ENCODE assay signal across 18 cellular contexts in the genomic region with DNA sequence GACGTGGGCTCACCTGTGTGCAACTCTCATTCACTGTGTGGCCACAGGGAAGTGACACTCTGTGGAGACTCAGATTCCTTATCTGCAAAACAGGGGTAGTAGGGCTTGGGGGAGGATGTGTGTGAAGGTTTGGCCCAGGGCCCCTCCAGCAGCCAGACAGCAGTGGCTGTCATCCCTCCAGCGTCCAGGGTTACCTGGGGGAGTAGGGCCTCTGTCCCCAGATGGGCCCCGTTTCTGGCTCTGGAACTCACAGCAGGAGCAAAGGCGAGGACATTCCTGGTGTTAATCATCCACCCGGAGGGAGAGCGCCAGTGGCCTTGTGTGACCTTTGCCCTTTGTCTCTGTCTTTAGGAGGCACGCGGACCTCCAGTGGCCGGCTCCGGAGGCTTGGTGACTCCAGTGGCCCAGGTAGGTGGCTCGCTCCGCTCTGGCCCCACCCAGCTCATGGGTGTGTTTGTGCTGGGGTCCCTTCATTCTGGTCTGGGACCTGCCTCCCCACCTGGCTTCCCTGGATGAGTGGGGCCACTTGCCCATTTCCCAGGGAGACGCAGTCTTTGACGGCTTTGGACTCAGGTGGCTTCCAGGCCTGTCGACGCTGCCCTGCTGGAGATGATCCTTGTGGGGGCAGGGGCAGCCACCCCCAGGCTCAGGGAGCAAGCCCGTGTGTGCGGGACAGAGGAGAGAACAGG.
DNase-seq lines count a peak whose midpoint lies in the region; ATAC-seq, FAIRE-seq and TF ChIP-seq lines count a peak whose summit lies in the region.
"Had no signal": no experiment of that assay in that cellular context is flagged by ENCODE, and none has a peak within 500 bp of the region (broad histone marks: within the 10 kb centered on the region; RNA-seq: fewer than 3 reads in every experiment).

No MANE protein-coding gene starts in this region.

- H2AFZ ChIP-seq in mammary epithelial cell (ENCODE audit: low read depth, low read length) (no peak overlapping the region), mesenchymal stem cell (ENCODE audit: low read depth, low read length) (no peak overlapping the region)

- peaks cover 40% of the 10 kb centered on the region for H4K20me1 ChIP-seq in mammary epithelial cell (ENCODE audit: insufficient read depth, low read length)

- peaks cover 0 to 9% of the 10 kb centered on the region in 2 donors for H3K4me1 Mint-ChIP-seq in natural killer cell treated with Interleukin-12 subunit alpha and Interleukin-12 subunit beta and Interleukin-15 and Interleukin-18, amount 100 ng/mL, for 72 hours (ENCODE audit: low read depth in 2 of 2)

- H3K23ac ChIP-seq in mesenchymal stem cell (ENCODE audit: low read length in 2 of 2): no peak overlapping the region

- intact Hi-C loops in mammary epithelial cell (cut with micrococcal nuclease): loop anchor here (1.0 kb wide), 2 partner anchors 12 to 19 kb away; a partner anchor contains a TSS

- H3K9me3 ChIP-seq in mammary epithelial cell (replicated peaks; ENCODE audit: insufficient read depth, low read length) (no peaks in the 10 kb centered on the region), mesenchymal stem cell (ENCODE audit: control insufficient read depth, low read length) (no peaks in the 10 kb centered on the region), small intestine (ENCODE audit: control insufficient read depth, low read depth) (no peaks in the 10 kb centered on the region)

- WGBS in mammary epithelial cell (ENCODE audit: low coverage, missing lambda C conversion rate): 63% methylated on average over 12 of the region's 18 CpGs
- 78% methylated on average over 18 of the region's 18 CpGs for WGBS in mesenchymal stem cell
- WGBS in small intestine, 3 donors: 44 to 73% (median 54%) methylated on average over 17 to 18 of the region's 18 CpGs

- H2AK5ac ChIP-seq in mesenchymal stem cell (ENCODE audit: low read length, severe bottlenecking): peak overlapping the region; percentile 63

- H3K18ac ChIP-seq in mesenchymal stem cell (ENCODE audit: low read depth in 1 of 2, low read length in 2 of 2): no peak overlapping the region

- H3K27ac Mint-ChIP-seq in natural killer cell treated with Interleukin-12 subunit alpha and Interleukin-12 subunit beta and Interleukin-15 and Interleukin-18, amount 100 ng/mL, for 72 hours: no peak overlapping the region

- H3K27me3 ChIP-seq in mammary epithelial cell (ENCODE audit: insufficient read depth, low read length) (no peaks in the 10 kb centered on the region), mesenchymal stem cell (ENCODE audit: control insufficient read depth in 1 of 2, insufficient read depth in 1 of 2, low read length in 2 of 2) (no peaks in the 10 kb centered on the region), small intestine (ENCODE audit: control insufficient read depth in 2 of 2, insufficient read depth in 2 of 2, low read length in 2 of 2) (no peaks in the 10 kb centered on the region)

- H3K14ac ChIP-seq in mesenchymal stem cell (ENCODE audit: low read length in 2 of 2): no peak overlapping the region

- H3K36me3 Mint-ChIP-seq in natural killer cell treated with Interleukin-12 subunit alpha and Interleukin-12 subunit beta and Interleukin-15 and Interleukin-18, amount 100 ng/mL, for 72 hours: no peaks in the 10 kb centered on the region

- dilution Hi-C loops in mammary epithelial cell (cut with HindIII; ENCODE audit: low sequenced_read_pairs): no loop called here

- H2BK120ac ChIP-seq in mesenchymal stem cell (ENCODE audit: low read depth, low read length): peak overlapping the region; percentile 3

- CTCF ChIA-PET in mammary epithelial cell (lab: Charles Lee; ENCODE audit: low non-redundant PET): interaction anchor here (0.6 kb wide), 1 partner anchor 123 kb away, joined by 3 read pairs; no protein-coding TSS in a partner anchor

- H3K9me3 Mint-ChIP-seq in natural killer cell treated with Interleukin-12 subunit alpha and Interleukin-12 subunit beta and Interleukin-15 and Interleukin-18, amount 100 ng/mL, for 72 hours: no peaks in the 10 kb centered on the region

- in situ Hi-C loops in mammary epithelial cell (cut with MboI; ENCODE audit: low sequenced_read_pairs in 2 of 2): no loop called here

- peaks cover 97% of the 10 kb centered on the region for H3K79me2 ChIP-seq in mammary epithelial cell (ENCODE audit: insufficient read depth, low read length)

- H2BK15ac ChIP-seq in mesenchymal stem cell (ENCODE audit: low read depth, poor library complexity, severe bottlenecking): peak overlapping the region; percentile 73

- no peak overlapping the region for H3K9ac ChIP-seq in mammary epithelial cell (ENCODE audit: insufficient read depth, low read length)
- no peak overlapping the region for H3K9ac ChIP-seq in mesenchymal stem cell (ENCODE audit: low read length)

- H4K91ac ChIP-seq in mesenchymal stem cell (ENCODE audit: low read length): peak overlapping the region; percentile 45

- peaks cover 62% of the 10 kb centered on the region for H3K4me1 ChIP-seq in mammary epithelial cell (ENCODE audit: insufficient read depth, low read length)
- peaks cover 54% of the 10 kb centered on the region for H3K4me1 ChIP-seq in mesenchymal stem cell (ENCODE audit: control insufficient read depth, insufficient read depth, low read depth, low read length)
- peaks cover 0 to 15% of the 10 kb centered on the region in 2 donors for H3K4me1 ChIP-seq in small intestine (ENCODE audit: control insufficient read depth in 2 of 2, insufficient read depth in 1 of 2, low read depth in 1 of 2, low read length in 1 of 2)

- BruUV-seq in mammary epithelial cell (replicated peaks; lab: Mats Ljungman, UMichigan): no TSS peak

- H3K4me2 ChIP-seq in mammary epithelial cell (ENCODE audit: insufficient read depth, low read depth, low read length) (peak overlapping the region; percentile 43), mesenchymal stem cell (ENCODE audit: low read length, poor library complexity, severe bottlenecking) (no peak overlapping the region)

- H3K36me3 ChIP-seq in mammary epithelial cell (ENCODE audit: insufficient read depth, low read length) (peaks cover 34% of the 10 kb centered on the region), mesenchymal stem cell (ENCODE audit: control insufficient read depth in 1 of 2, insufficient read depth in 2 of 2, low read depth in 1 of 2, low read length in 2 of 2) (peaks cover 0 to 31% of the 10 kb centered on the region in 2 experiments), small intestine (ENCODE audit: control insufficient read depth in 2 of 2, insufficient read depth in 2 of 2, low read length in 2 of 2) (no peaks in the 10 kb centered on the region)

- H3K4me3 Mint-ChIP-seq in natural killer cell treated with Interleukin-12 subunit alpha and Interleukin-12 subunit beta and Interleukin-15 and Interleukin-18, amount 100 ng/mL, for 72 hours: no peak overlapping the region

- ATAC-seq in natural killer cell treated with Interleukin-12 subunit alpha and Interleukin-12 subunit beta and Interleukin-15 and Interleukin-18, amount 100 ng/mL, for 72 hours: no peak
- ATAC-seq: GM12878 had no signal

- peaks cover 19% of the 10 kb centered on the region for H3K79me1 ChIP-seq in mesenchymal stem cell (replicated peaks; ENCODE audit: low read length, poor library complexity, severe bottlenecking)

- H4K8ac ChIP-seq in mesenchymal stem cell (ENCODE audit: low read length): no peak overlapping the region

- H2BK12ac ChIP-seq in mesenchymal stem cell (ENCODE audit: low read length in 2 of 2): peak overlapping the region in 1 of 2 experiments; percentile 7

- no peak overlapping the region for H3K4me3 ChIP-seq in mammary epithelial cell (replicated peaks in 1 of 3; ENCODE audit: insufficient read depth in 1 of 3, low read depth in 2 of 3, low read length in 3 of 3)
- H3K4me3 ChIP-seq in mesenchymal stem cell (ENCODE audit: insufficient read depth in 1 of 2, low read depth in 1 of 2, low read length in 2 of 2): no peak overlapping the region
- no peak overlapping the region for H3K4me3 ChIP-seq in small intestine (ENCODE audit: low read depth in 1 of 2, low read length in 2 of 2)
- H3K4me3 ChIP-seq: GM12878 had no signal

- peaks cover 0 to 3% of the 10 kb centered on the region in 2 donors for H3K27me3 Mint-ChIP-seq in natural killer cell treated with Interleukin-12 subunit alpha and Interleukin-12 subunit beta and Interleukin-15 and Interleukin-18, amount 100 ng/mL, for 72 hours

- H3K27ac ChIP-seq in mammary epithelial cell (ENCODE audit: insufficient read depth, low read depth, low read length) (no peak overlapping the region), mesenchymal stem cell (ENCODE audit: low read length, poor library complexity, severe bottlenecking) (no peak overlapping the region), small intestine (ENCODE audit: low read depth in 1 of 2, low read length in 1 of 2) (peak overlapping the region in 1 of 2 donors; percentile 67)

- TF ChIP-seq CTCF in mammary epithelial cell (conservative IDR thresholded peaks at IDR 0.05 in 1 of 2, IDR thresholded peaks at IDR 0.05 in 1 of 2; ENCODE audit: extremely low read depth in 1 of 2, insufficient read depth in 1 of 2, low read depth in 1 of 2, low read length in 2 of 2): no peak

- no peak for FAIRE-seq in small intestine (lab: Jason Lieb, UNC)
- FAIRE-seq: D721Med, endometrium, GM12878 had no signal

- peak; percentile 59 for DNase-seq in LoVo (ENCODE audit: low spot score)
- DNase-seq in mammary epithelial cell: no peak
- no peak for DNase-seq in mesenchymal stem cell
- DNase-seq in small intestine: peak; percentile 85
- no peak for DNase-seq in natural killer cell treated with Interleukin-12 subunit alpha and Interleukin-12 subunit beta and Interleukin-15 and Interleukin-18, amount 100 ng/mL, for 72 hours (ENCODE audit: low spot score)
- DNase-seq in NCI-H2081 treated with DMSO at 0.1 percent for 48 hours (lab: John Stamatoyannopoulos, UW): no peak
- no peak for DNase-seq in SK-N-DZ (ENCODE audit: low spot score)
- DNase-seq: activated effector memory CD4-positive, alpha-beta T cell treated with anti-CD3 and anti-CD28 coated beads, Interleukin-2, amount 50 U/mL, for 16 hours; GDM1; hypothalamus; NCI-H1417 treated with DMSO at 0.1 percent for 48 hours; NCI-H2171; OCI-M1; stimulated activated CD4-positive, alpha-beta T cell treated with anti-CD3 and anti-CD28 coated beads, Interleukin-4, amount 100 ng/mL, for 4 hours; T1000 had no signal

- H2BK5ac ChIP-seq in mesenchymal stem cell (ENCODE audit: low read depth, low read length, poor library complexity, severe bottlenecking): peak overlapping the region; percentile 33

- no peak overlapping the region for H3K4ac ChIP-seq in mesenchymal stem cell (ENCODE audit: low read depth in 1 of 2, low read length in 2 of 2)

Comparison
In these comparisons a context has a peak if more than half of its experiments do, and no peak if none do; other contexts are left out.
1. DNase-seq: peak in LoVo (single experiment) and small intestine (single experiment); none in mammary epithelial cell (single experiment), mesenchymal stem cell (single experiment), natural killer cell treated with Interleukin-12 subunit alpha and Interleukin-12 subunit beta and Interleukin-15 and Interleukin-18, amount 100 ng/mL, for 72 hours (single experiment), NCI-H2081 treated with DMSO at 0.1 percent for 48 hours (single experiment) and SK-N-DZ (single experiment).